Comparison of ENCODE assay signal across 2 cellular contexts in the genomic region with DNA sequence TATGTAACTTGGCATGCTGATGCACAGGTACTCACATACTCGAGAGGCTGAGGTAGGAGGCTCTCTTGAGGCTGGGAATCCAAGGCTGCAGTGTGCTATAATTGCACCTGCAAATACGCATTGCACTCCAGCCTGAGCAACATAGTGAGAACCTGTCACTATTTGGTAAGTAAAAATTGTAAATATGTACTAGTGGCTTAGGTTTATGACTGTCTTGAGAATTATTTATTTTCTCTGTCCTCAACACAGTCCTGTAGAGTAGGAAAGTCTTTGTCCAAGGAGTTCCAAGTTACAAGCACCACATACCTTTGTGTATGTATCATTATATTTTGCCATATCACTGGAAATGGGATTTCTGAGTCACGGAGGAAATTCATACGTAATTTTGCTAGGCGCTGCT. TPM values are rescaled to one million over a fixed set of nuclear protein-coding genes. Genes with fewer than 3 reads are reported as not detected.
"Had no signal": no experiment of that assay in that cellular context is flagged by ENCODE, and none has a peak within 500 bp of the region (broad histone marks: within the 10 kb centered on the region; RNA-seq: fewer than 3 reads in every experiment).

No MANE protein-coding gene starts in this region.

RNA-seq across cellular contexts. Expression of a gene that starts 45.1 kb away (rescaled TPM):
- total RNA-seq: ascending aorta, Right ventricle myocardium inferior had no signal
